Comparison of ENCODE assay signal across 8 cellular contexts in genomic region chr11:77039491-77040400, GRCh38.
DNase-seq lines count a peak whose midpoint lies in the region; ATAC-seq and FAIRE-seq lines count a peak whose summit lies in the region.

No MANE protein-coding gene starts in this region.

- H3K27ac ChIP-seq in ACC112 (ENCODE audit: low read depth, low read length): no peak overlapping the region
- no peak overlapping the region for H3K27ac ChIP-seq in skin epidermis

- no peaks in the 10 kb centered on the region for H3K9me3 Mint-ChIP-seq in activated naive CD8-positive, alpha-beta T cell treated with anti-CD3 and anti-CD28 coated beads, Interleukin-2, amount 50 U/mL, for 24 hours

- H3K79me2 ChIP-seq in ACC112 (ENCODE audit: control insufficient read depth, insufficient read depth, low read length, unreplicated experiment): no peaks in the 10 kb centered on the region

- H3K9me3 ChIP-seq in iPS-15b (ENCODE audit: control insufficient read depth, insufficient read depth, low read length): no peaks in the 10 kb centered on the region

- peak overlapping the region; percentile 72 for H3K4me3 ChIP-seq in ACC112 (ENCODE audit: low read depth, low read length)
- peak overlapping the region; percentile 37 for H3K4me3 ChIP-seq in iPS-15b (ENCODE audit: low read depth, low read length)
- peak overlapping the region in 6 of 7 experiments; percentile 6 to 37 (median 23) for H3K4me3 ChIP-seq in skin epidermis

- peaks cover 6% of the 10 kb centered on the region for H3K4me1 Mint-ChIP-seq in activated naive CD8-positive, alpha-beta T cell treated with anti-CD3 and anti-CD28 coated beads, Interleukin-2, amount 50 U/mL, for 24 hours

- H2AFZ ChIP-seq in ACC112 (ENCODE audit: low read length, unreplicated experiment): peak overlapping the region; percentile 39

- peaks cover 43% of the 10 kb centered on the region for H3K27me3 Mint-ChIP-seq in activated naive CD8-positive, alpha-beta T cell treated with anti-CD3 and anti-CD28 coated beads, Interleukin-2, amount 50 U/mL, for 24 hours

- H3K36me3 ChIP-seq in ACC112 (ENCODE audit: insufficient read depth, low read length): no peaks in the 10 kb centered on the region
- no peaks in the 10 kb centered on the region for H3K36me3 ChIP-seq in iPS-15b (ENCODE audit: control insufficient read depth, insufficient read depth, low read length)

- H3K9ac ChIP-seq in iPS-15b (ENCODE audit: low read depth, low read length): no peak overlapping the region

- ATAC-seq in activated naive CD8-positive, alpha-beta T cell treated with anti-CD3 and anti-CD28 coated beads, Interleukin-2, amount 50 U/mL, for 24 hours: no peak
- ATAC-seq in GM18909 (IDR thresholded peaks at IDR 0.05; ENCODE audit: poor library complexity, unreplicated experiment) (no peak), HG03469 (IDR thresholded peaks at IDR 0.05; ENCODE audit: unreplicated experiment) (no peak)

- H3K4me3 Mint-ChIP-seq in activated naive CD8-positive, alpha-beta T cell treated with anti-CD3 and anti-CD28 coated beads, Interleukin-2, amount 50 U/mL, for 24 hours: no peak overlapping the region

- no peak for FAIRE-seq in GM19239 (lab: Jason Lieb, UNC)

- peaks cover 9% of the 10 kb centered on the region; the same call in 1 of the 2 replicates for H3K27me3 ChIP-seq in ACC112 (ENCODE audit: insufficient read depth, low read length)
- peaks cover 38% of the 10 kb centered on the region for H3K27me3 ChIP-seq in iPS-15b (ENCODE audit: control insufficient read depth, insufficient read depth, low read length)

- DNase-seq in GM19239 (ENCODE audit: insufficient read length, low spot score) (peak; percentile 46), cortex of kidney (lab: John Stamatoyannopoulos, UW) (no peak)
- peak; percentile 22 for DNase-seq in activated naive CD8-positive, alpha-beta T cell treated with anti-CD3 and anti-CD28 coated beads, Interleukin-2, amount 50 U/mL, for 24 hours

- H3K36me3 Mint-ChIP-seq in activated naive CD8-positive, alpha-beta T cell treated with anti-CD3 and anti-CD28 coated beads, Interleukin-2, amount 50 U/mL, for 24 hours (ENCODE audit: low read depth): no peaks in the 10 kb centered on the region

- H3K4me1 ChIP-seq in ACC112 (ENCODE audit: control insufficient read depth, insufficient read depth, low read length, unreplicated experiment): no peaks in the 10 kb centered on the region
- no peaks in the 10 kb centered on the region for H3K4me1 ChIP-seq in iPS-15b (ENCODE audit: control insufficient read depth, insufficient read depth, low read length)

- H3K27ac Mint-ChIP-seq in activated naive CD8-positive, alpha-beta T cell treated with anti-CD3 and anti-CD28 coated beads, Interleukin-2, amount 50 U/mL, for 24 hours: no peak overlapping the region
